In genomic region chr20:23133560-23133998, GRCh38 we compare ENCODE assay signal across 1 cellular context.
TF ChIP-seq lines count a peak whose summit lies in the region.

No MANE protein-coding gene starts in this region.

TF ChIP-seq in K562, 482 proteins besides CTCF, POLR2A, EP300 and RAD21 (continued from another document and continues in another):
- TF ChIP-seq NR2F6 (CRISPR knock-in tag; IDR thresholded peaks at IDR 0.05) (no peak), SMAD4 (CRISPR knock-in tag; conservative IDR thresholded peaks at IDR 0.05) (peak; percentile 8), AFF4 (CRISPR knock-in tag; IDR thresholded peaks at IDR 0.05) (peak; percentile 70; the same call in 1 of the 2 replicates), MXI1 (IDR thresholded peaks at IDR 0.05; ENCODE audit: low read depth, low read length) (no peak), BRD4 (IDR thresholded peaks at IDR 0.05) (no peak), SNIP1 (IDR thresholded peaks at IDR 0.05; ENCODE audit: low read depth) (no peak), ZNF407 (IDR thresholded peaks at IDR 0.05; ENCODE audit: low read depth) (no peak), TRIM24 (IDR thresholded peaks at IDR 0.05) (no peak), RBM25 (IDR thresholded peaks at IDR 0.05; ENCODE audit: low read depth, low read length, severe bottlenecking) (no peak), E2F3 (CRISPR knock-in tag; IDR thresholded peaks at IDR 0.05) (no peak), CUX1 (CRISPR knock-in tag; IDR thresholded peaks at IDR 0.05) (0 out of 2 replicates have a peak, but pooled peaks have one; percentile 53), L3MBTL2 (IDR thresholded peaks at IDR 0.05) (0 out of 2 replicates have a peak, but pooled peaks have one; percentile 48), FOXA1 (IDR thresholded peaks at IDR 0.05; ENCODE audit: borderline replicate concordance) (no peak), AFF1 (IDR thresholded peaks at IDR 0.05; ENCODE audit: low read depth in 1 of 2, partially characterized antibody in 2 of 2) (peak in 1 of 2 experiments; percentile 5), PHB2 (IDR thresholded peaks at IDR 0.05; ENCODE audit: low read depth) (no peak), SIN3A (IDR thresholded peaks at IDR 0.05; ENCODE audit: borderline replicate concordance in 2 of 2, control insufficient read depth in 1 of 2, low read depth in 2 of 2, low read length in 2 of 2) (no peak), ZNF12 (CRISPR knock-in tag; IDR thresholded peaks at IDR 0.05) (no peak), MTA3 (IDR thresholded peaks at IDR 0.05; ENCODE audit: borderline replicate concordance) (no peak), CTCFL (IDR thresholded peaks at IDR 0.05; ENCODE audit: borderline replicate concordance, insufficient read depth, low read depth, low read length, poor library complexity, severe bottlenecking) (no peak), CTBP1 (IDR thresholded peaks at IDR 0.05; ENCODE audit: borderline replicate concordance) (0 out of 2 replicates have a peak, but pooled peaks have one; percentile 16), IRF2 (CRISPR knock-in tag; IDR thresholded peaks at IDR 0.05) (no peak), JUNB (CRISPR knock-in tag; conservative IDR thresholded peaks at IDR 0.05) (no peak), CSDE1 (IDR thresholded peaks at IDR 0.05) (0 out of 4 replicates have a peak, but pooled peaks of 1 of the 2 experiments have one; percentile 1), PTTG1 (tag; IDR thresholded peaks at IDR 0.05; ENCODE audit: low read depth) (no peak), IFI16 (CRISPR knock-in tag; IDR thresholded peaks at IDR 0.05) (no peak), DEAF1 (CRISPR knock-in tag; IDR thresholded peaks at IDR 0.05) (no peak), SRSF3 (IDR thresholded peaks at IDR 0.05; ENCODE audit: insufficient read depth, low read length) (no peak), PHB (CRISPR knock-in tag; IDR thresholded peaks at IDR 0.05) (no peak)
